ENCODE assay signal across 9 cellular contexts in genomic region chrX:78333521-78333920, GRCh38. TPM values are rescaled to one million over a fixed set of nuclear protein-coding genes. Genes with fewer than 3 reads are reported as not detected.
DNase-seq lines count a peak whose midpoint lies in the region; ATAC-seq lines count a peak whose summit lies in the region.
"Had no signal": no experiment of that assay in that cellular context is flagged by ENCODE, and none has a peak within 500 bp of the region (broad histone marks: within the 10 kb centered on the region; RNA-seq: fewer than 3 reads in every experiment).

No MANE protein-coding gene starts in this region.

- peaks cover 38% of the 10 kb centered on the region for H3K4me1 Mint-ChIP-seq in activated T-cell treated with anti-CD3 and anti-CD28 coated beads, Interleukin-2, amount 50 U/mL, for 72 hours (ENCODE audit: low read depth)

- no peak overlapping the region for H3K27ac Mint-ChIP-seq in activated T-cell treated with anti-CD3 and anti-CD28 coated beads, Interleukin-2, amount 50 U/mL, for 72 hours
- H3K27ac Mint-ChIP-seq: nephron had no signal

- peaks cover 0 to 2% of the 10 kb centered on the region in 2 donors for H3K9me3 Mint-ChIP-seq in activated T-cell treated with anti-CD3 and anti-CD28 coated beads, Interleukin-2, amount 50 U/mL, for 72 hours

- peak; percentile 47 to 49 for ATAC-seq in activated T-cell treated with anti-CD3 and anti-CD28 coated beads, Interleukin-2, amount 50 U/mL, for 72 hours (replicated peaks in 1 of 2)
- peak; percentile 68 for ATAC-seq in HG02623 (IDR thresholded peaks at IDR 0.05; ENCODE audit: unreplicated experiment)

- H3K4me3 Mint-ChIP-seq in activated T-cell treated with anti-CD3 and anti-CD28 coated beads, Interleukin-2, amount 50 U/mL, for 72 hours: no peak overlapping the region
- H3K4me3 Mint-ChIP-seq: nephron had no signal

- H3K27me3 Mint-ChIP-seq in activated T-cell treated with anti-CD3 and anti-CD28 coated beads, Interleukin-2, amount 50 U/mL, for 72 hours (ENCODE audit: low read depth): peaks cover 5% of the 10 kb centered on the region

- H3K36me3 Mint-ChIP-seq in activated T-cell treated with anti-CD3 and anti-CD28 coated beads, Interleukin-2, amount 50 U/mL, for 72 hours (ENCODE audit: insufficient read depth in 2 of 2): peaks cover 0 to 4% of the 10 kb centered on the region in 2 donors

- DNase-seq in activated T-cell treated with anti-CD3 and anti-CD28 coated beads, Interleukin-2, amount 50 U/mL, for 72 hours: no peak
- no peak for DNase-seq in activated T-cell treated with anti-CD3 and anti-CD28 coated beads for 4 hours
- peak; percentile 2 for DNase-seq in T follicular helper cell (ENCODE audit: low read depth)
- DNase-seq in retina: peak; percentile 3
- DNase-seq in DMS79 (lab: John Stamatoyannopoulos, UW): no peak
- no peak for DNase-seq in NCI-H2107 (lab: John Stamatoyannopoulos, UW)
- DNase-seq in AG08396 (ENCODE audit: low spot score): no peak

RNA-seq across cellular contexts. Expression of gene CYSLTR1, which starts 6.1 kb away (rescaled TPM):
- 1 to 10 TPM; 2.9 to 6.6 TPM for total RNA-seq in activated T-cell treated with anti-CD3 and anti-CD28 coated beads, Interleukin-2, amount 50 U/mL, for 72 hours

Comparison
In these comparisons a context has a peak if more than half of its experiments do, and no peak if none do; other contexts are left out.
1. DNase-seq: peak in T follicular helper cell (single experiment) and retina (single experiment); none in activated T-cell treated with anti-CD3 and anti-CD28 coated beads, Interleukin-2, amount 50 U/mL, for 72 hours (0 of 2), activated T-cell treated with anti-CD3 and anti-CD28 coated beads for 4 hours (single experiment), DMS79 (single experiment), NCI-H2107 (single experiment) and AG08396 (single experiment).